In the genomic region with DNA sequence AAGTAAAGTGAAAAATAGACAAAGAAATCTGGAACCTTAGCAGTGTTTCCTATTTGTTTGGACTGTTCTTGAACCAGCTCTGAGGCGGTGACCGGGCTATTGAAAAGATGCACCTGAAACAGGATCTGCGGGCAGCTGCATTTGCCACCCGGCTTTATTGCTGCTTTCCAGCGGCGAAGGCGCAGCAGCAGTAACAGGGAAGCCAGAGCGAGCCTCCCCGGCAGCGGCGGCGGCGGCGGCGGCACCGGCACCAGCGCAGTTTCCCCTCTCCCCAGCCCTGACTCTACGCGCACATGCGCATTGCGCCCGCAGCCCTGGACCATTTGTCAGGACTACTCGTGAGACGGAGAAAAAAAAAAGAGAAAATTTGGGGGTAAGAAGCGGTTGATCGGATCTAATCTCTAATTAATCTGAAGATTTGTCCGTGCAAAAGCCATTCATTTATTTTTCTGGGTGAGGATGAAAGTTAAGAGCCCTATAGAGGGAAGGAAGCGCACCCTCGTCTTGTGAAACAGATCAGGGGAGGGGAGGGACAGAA, we compare ENCODE assay signal across 8 cellular contexts. TPM values are rescaled to one million over a fixed set of nuclear protein-coding genes. Genes with fewer than 3 reads are reported as not detected.
DNase-seq lines count a peak whose midpoint lies in the region; ATAC-seq and TF ChIP-seq lines count a peak whose summit lies in the region.

A gene (plus strand): TSS at position 290 of the 538 bp plus-strand sequence. CDS start 24,119 bp downstream, outside the sequence.

- H3K4me3 ChIP-seq in AG04450 (ENCODE audit: low read depth, low read length) (peak within 1 kb of the TSS; percentile 84), left lung (peak within 1 kb of the TSS; percentile 74 to 86)

- peak within 1 kb of the TSS; percentile 99 for H3K4me3 Mint-ChIP-seq in dendritic cell treated with granulocyte-macrophage colony-stimulating factor and Interleukin-4, amounts not matched to agents 40 ng/mL and 50 ng/mL, for 4 days

- peak; percentile 52 for ATAC-seq in GM19025 (IDR thresholded peaks at IDR 0.05; ENCODE audit: low read depth, unreplicated experiment)
- peak; percentile 63 for ATAC-seq in HG03280 (IDR thresholded peaks at IDR 0.05; ENCODE audit: unreplicated experiment)
- ATAC-seq in left lung, result peak; percentile 89

- peaks cover 0 to 13% of the 10 kb centered on the region in 2 donors for H3K4me1 ChIP-seq in left lung

- H3K9me3 Mint-ChIP-seq in dendritic cell treated with granulocyte-macrophage colony-stimulating factor and Interleukin-4, amounts not matched to agents 40 ng/mL and 50 ng/mL, for 4 days, result peaks cover 4% of the 10 kb centered on the region

- H3K4me1 Mint-ChIP-seq in dendritic cell treated with granulocyte-macrophage colony-stimulating factor and Interleukin-4, amounts not matched to agents 40 ng/mL and 50 ng/mL, for 4 days (ENCODE audit: low read depth), result peaks cover 10% of the 10 kb centered on the region

- H3K27ac ChIP-seq in AG04450 (ENCODE audit: low read depth, low read length), result peak within 1 kb of the TSS; percentile 76
- H3K27ac ChIP-seq in left lung, result peak within 1 kb of the TSS; percentile 78 to 83

- peak within 1 kb of the TSS; percentile 79 for H3K27ac Mint-ChIP-seq in dendritic cell treated with granulocyte-macrophage colony-stimulating factor and Interleukin-4, amounts not matched to agents 40 ng/mL and 50 ng/mL, for 4 days

- no peaks in the 10 kb centered on the region for H3K27me3 ChIP-seq in AG04450 (ENCODE audit: control insufficient read depth, insufficient read depth, low read length)
- no peaks in the 10 kb centered on the region for H3K27me3 ChIP-seq in left lung

- no peak for TF ChIP-seq CTCF in AG04450 (IDR thresholded peaks at IDR 0.05; ENCODE audit: low read depth, low read length)
- TF ChIP-seq CTCF in left lung (IDR thresholded peaks at IDR 0.05), result no peak

- POLR2A ChIA-PET in AG04450 (lab: Yijun Ruan, JAX), result interaction anchor here (0.7 to 0.8 kb wide), 2 partner anchors 27 to 60 kb away, joined by 3 read pairs; no protein-coding TSS in a partner anchor

- CTCF ChIA-PET in AG04450 (lab: Charles Lee), result interaction anchor here (1.1 kb wide), 1 partner anchor 125 kb away, joined by 3 read pairs; no protein-coding TSS in a partner anchor

- peaks cover 15% of the 10 kb centered on the region for H3K36me3 Mint-ChIP-seq in dendritic cell treated with granulocyte-macrophage colony-stimulating factor and Interleukin-4, amounts not matched to agents 40 ng/mL and 50 ng/mL, for 4 days (ENCODE audit: low read depth)

- H3K27me3 Mint-ChIP-seq in dendritic cell treated with granulocyte-macrophage colony-stimulating factor and Interleukin-4, amounts not matched to agents 40 ng/mL and 50 ng/mL, for 4 days, result no peaks in the 10 kb centered on the region

- H3K9me3 ChIP-seq in AG04450 (ENCODE audit: control insufficient read depth, insufficient read depth, low read length) (no peaks in the 10 kb centered on the region; the same call in 1 of the 2 replicates), left lung (no peaks in the 10 kb centered on the region)

- H3K36me3 ChIP-seq in left lung, result no peaks in the 10 kb centered on the region

- intact Hi-C loops in dendritic cell treated with granulocyte-macrophage colony-stimulating factor and Interleukin-4, amounts not matched to agents 40 ng/mL and 50 ng/mL, for 4 days (cut with micrococcal nuclease), result loop anchor here (5.0 to 10.0 kb wide), 2 partner anchors 81 to 254 kb away; no protein-coding TSS in a partner anchor
- intact Hi-C loops in left lung (cut with DNase I), result no loop called here

- DNase-seq in AG04450 (ENCODE audit: low read depth, low spot score), result peak; percentile 44
- DNase-seq in NCI-H526 (lab: John Stamatoyannopoulos, UW), result peak; percentile 63 to 93
- DNase-seq in activated CD4-positive, alpha-beta T cell treated with anti-CD3 and anti-CD28 coated beads, Interleukin-2, amount 50 U/mL, for 1 hour, result peak; percentile 87
- peak; percentile 90 to 99 for DNase-seq in left lung
- peak; percentile 84 for DNase-seq in stimulated activated CD4-positive, alpha-beta T cell treated with anti-CD3 and anti-CD28 coated beads, Interleukin-1b, Interleukin-23, amount 100 ng/mL, for 48 hours

RNA-seq across cellular contexts. Expression of the gene that starts here (rescaled TPM):
- 17.0 and 23.2 TPM in 2 replicates for polyA plus RNA-seq in AG04450 (2011; rRNA removed)
- 8.6 and 9.3 TPM in 2 replicates for polyA minus RNA-seq in AG04450 (2011; rRNA and poly(A)+ RNA removed)
- total RNA-seq in left lung, result 1 to 10 TPM; 5.7 to 6.4 TPM

Comparison
In these comparisons a context has a peak if more than half of its experiments do, and no peak if none do; other contexts are left out.
1. Peak in every context shown above with its lines: DNase-seq, ATAC-seq, H3K4me3 ChIP-seq and H3K27ac ChIP-seq.
2. DNase-seq: peak in every context shown above with its lines; median percentile 94 in left lung; 87 in activated CD4-positive, alpha-beta T cell treated with anti-CD3 and anti-CD28 coated beads, Interleukin-2, amount 50 U/mL, for 1 hour; 84 in stimulated activated CD4-positive, alpha-beta T cell treated with anti-CD3 and anti-CD28 coated beads, Interleukin-1b, Interleukin-23, amount 100 ng/mL, for 48 hours; 78 in NCI-H526; 44 in AG04450.